ENCODE assay signal across 1 cellular context in the genomic region with DNA sequence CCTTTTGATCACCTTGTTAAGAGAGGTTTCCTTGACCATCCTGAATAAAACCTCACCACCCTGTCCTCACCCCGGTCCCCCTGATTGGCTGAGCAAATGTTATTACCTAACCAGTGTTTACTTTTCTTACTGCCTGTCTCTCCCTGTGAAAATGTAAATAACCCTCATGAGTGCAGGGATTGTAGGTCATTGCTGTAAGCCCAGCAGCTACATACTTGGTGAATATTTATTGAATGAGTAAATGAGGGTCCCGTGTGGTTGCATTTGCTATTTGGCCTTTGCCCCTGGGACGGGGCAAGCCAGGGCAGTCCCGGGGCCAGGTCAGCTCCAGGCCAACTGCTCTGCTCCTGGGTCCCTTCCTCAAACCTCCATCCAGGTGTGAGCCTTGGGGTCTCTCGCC.
TF ChIP-seq lines count a peak whose summit lies in the region.

No MANE protein-coding gene starts in this region.

TF ChIP-seq in HepG2, 621 proteins besides CTCF, POLR2A, EP300 and RAD21 (continued from another document and continues in another):
- TF ChIP-seq E2F1 (CRISPR knock-in tag; IDR thresholded peaks at IDR 0.05) (no peak), CREM (IDR thresholded peaks at IDR 0.05) (peak; percentile 69; the same call in 1 of the 2 replicates), CREM (CRISPR knock-in tag; IDR thresholded peaks at IDR 0.05) (no peak), FOSL2 (CRISPR knock-in tag; IDR thresholded peaks at IDR 0.05) (peak; percentile 91), ZNF670 (CRISPR knock-in tag; IDR thresholded peaks at IDR 0.05; ENCODE audit: borderline replicate concordance) (0 out of 2 replicates have a peak, but pooled peaks have one; percentile 40), ETV5 (CRISPR knock-in tag; IDR thresholded peaks at IDR 0.05; ENCODE audit: borderline replicate concordance) (peak; percentile 34; the same call in 1 of the 2 replicates), MEF2D (CRISPR knock-in tag; IDR thresholded peaks at IDR 0.05) (peak; percentile 75), SCMH1 (CRISPR knock-in tag; IDR thresholded peaks at IDR 0.05; ENCODE audit: borderline replicate concordance) (no peak), ATAD3A (CRISPR knock-in tag; IDR thresholded peaks at IDR 0.05) (no peak), HOMEZ (CRISPR knock-in tag; IDR thresholded peaks at IDR 0.05; ENCODE audit: low read depth) (peak; percentile 81; the same call in 1 of the 2 replicates), MTA3 (CRISPR knock-in tag; IDR thresholded peaks at IDR 0.05) (no peak), ZMYM4 (CRISPR knock-in tag; IDR thresholded peaks at IDR 0.05) (peak; percentile 70), TERF1 (CRISPR knock-in tag; IDR thresholded peaks at IDR 0.05) (no peak), ZNF775 (CRISPR knock-in tag; IDR thresholded peaks at IDR 0.05; ENCODE audit: borderline replicate concordance) (no peak), SNAI1 (CRISPR knock-in tag; IDR thresholded peaks at IDR 0.05; ENCODE audit: borderline replicate concordance) (no peak), SNAPC2 (CRISPR knock-in tag; IDR thresholded peaks at IDR 0.05) (0 out of 2 replicates have a peak, but pooled peaks have one; percentile 42), MTF1 (CRISPR knock-in tag; IDR thresholded peaks at IDR 0.05) (no peak), ATF7 (IDR thresholded peaks at IDR 0.05) (0 out of 2 replicates have a peak, but pooled peaks have one; percentile 21), ATF7 (CRISPR knock-in tag; IDR thresholded peaks at IDR 0.05) (peak; percentile 44; the same call in 1 of the 2 replicates), RXRA (CRISPR knock-in tag; IDR thresholded peaks at IDR 0.05) (peak; percentile 94), REST (IDR thresholded peaks at IDR 0.05; ENCODE audit: borderline replicate concordance in 1 of 2, low read depth in 1 of 2, low read length in 2 of 2) (0 out of 4 replicates have a peak, but pooled peaks of 1 of the 2 experiments have one; percentile 24), NR2F2 (IDR thresholded peaks at IDR 0.05; ENCODE audit: borderline replicate concordance, low read depth) (peak; percentile 85), ZBTB37 (CRISPR knock-in tag; IDR thresholded peaks at IDR 0.05) (no peak), ZNF816 (CRISPR knock-in tag; IDR thresholded peaks at IDR 0.05; ENCODE audit: borderline replicate concordance) (peak; percentile 53; the same call in 1 of the 2 replicates), MED1 (CRISPR knock-in tag; IDR thresholded peaks at IDR 0.05) (peak; percentile 75), FOXK1 (CRISPR knock-in tag; IDR thresholded peaks at IDR 0.05; ENCODE audit: borderline replicate concordance, low read depth) (peak; percentile 88; the same call in 1 of the 2 replicates), BCL6 (CRISPR knock-in tag; IDR thresholded peaks at IDR 0.05) (peak; percentile 81), NR2C2 (CRISPR knock-in tag; IDR thresholded peaks at IDR 0.05; ENCODE audit: borderline replicate concordance) (peak; percentile 69; the same call in 1 of the 2 replicates), JDP2 (CRISPR knock-in tag; IDR thresholded peaks at IDR 0.05; ENCODE audit: borderline replicate concordance) (no peak), ZNF430 (CRISPR knock-in tag; IDR thresholded peaks at IDR 0.05) (0 out of 2 replicates have a peak, but pooled peaks have one; percentile 55), NFYC (CRISPR knock-in tag; IDR thresholded peaks at IDR 0.05) (peak; percentile 78), ZNF766 (CRISPR knock-in tag; IDR thresholded peaks at IDR 0.05; ENCODE audit: borderline replicate concordance) (no peak), PLRG1 (conservative IDR thresholded peaks at IDR 0.05) (no peak), CEBPB (IDR thresholded peaks at IDR 0.05; ENCODE audit: borderline replicate concordance, low read depth, low read length) (peak; percentile 44; the same call in 1 of the 2 replicates), ZNF317 (CRISPR knock-in tag; IDR thresholded peaks at IDR 0.05) (no peak), DMAP1 (CRISPR knock-in tag; IDR thresholded peaks at IDR 0.05) (0 out of 2 replicates have a peak, but pooled peaks have one; percentile 24), AHR (CRISPR knock-in tag; IDR thresholded peaks at IDR 0.05) (no peak), NFKBIZ (CRISPR knock-in tag; IDR thresholded peaks at IDR 0.05) (no peak), SOX5 (CRISPR knock-in tag; IDR thresholded peaks at IDR 0.05; ENCODE audit: borderline replicate concordance) (peak; percentile 68), MZF1 (CRISPR knock-in tag; IDR thresholded peaks at IDR 0.05; ENCODE audit: borderline replicate concordance) (no peak), MTA1 (CRISPR knock-in tag; IDR thresholded peaks at IDR 0.05; ENCODE audit: borderline replicate concordance) (peak; percentile 67; the same call in 1 of the 2 replicates), PRDM15 (CRISPR knock-in tag; IDR thresholded peaks at IDR 0.05) (no peak)
- TF ChIP-seq, protein P1, sequence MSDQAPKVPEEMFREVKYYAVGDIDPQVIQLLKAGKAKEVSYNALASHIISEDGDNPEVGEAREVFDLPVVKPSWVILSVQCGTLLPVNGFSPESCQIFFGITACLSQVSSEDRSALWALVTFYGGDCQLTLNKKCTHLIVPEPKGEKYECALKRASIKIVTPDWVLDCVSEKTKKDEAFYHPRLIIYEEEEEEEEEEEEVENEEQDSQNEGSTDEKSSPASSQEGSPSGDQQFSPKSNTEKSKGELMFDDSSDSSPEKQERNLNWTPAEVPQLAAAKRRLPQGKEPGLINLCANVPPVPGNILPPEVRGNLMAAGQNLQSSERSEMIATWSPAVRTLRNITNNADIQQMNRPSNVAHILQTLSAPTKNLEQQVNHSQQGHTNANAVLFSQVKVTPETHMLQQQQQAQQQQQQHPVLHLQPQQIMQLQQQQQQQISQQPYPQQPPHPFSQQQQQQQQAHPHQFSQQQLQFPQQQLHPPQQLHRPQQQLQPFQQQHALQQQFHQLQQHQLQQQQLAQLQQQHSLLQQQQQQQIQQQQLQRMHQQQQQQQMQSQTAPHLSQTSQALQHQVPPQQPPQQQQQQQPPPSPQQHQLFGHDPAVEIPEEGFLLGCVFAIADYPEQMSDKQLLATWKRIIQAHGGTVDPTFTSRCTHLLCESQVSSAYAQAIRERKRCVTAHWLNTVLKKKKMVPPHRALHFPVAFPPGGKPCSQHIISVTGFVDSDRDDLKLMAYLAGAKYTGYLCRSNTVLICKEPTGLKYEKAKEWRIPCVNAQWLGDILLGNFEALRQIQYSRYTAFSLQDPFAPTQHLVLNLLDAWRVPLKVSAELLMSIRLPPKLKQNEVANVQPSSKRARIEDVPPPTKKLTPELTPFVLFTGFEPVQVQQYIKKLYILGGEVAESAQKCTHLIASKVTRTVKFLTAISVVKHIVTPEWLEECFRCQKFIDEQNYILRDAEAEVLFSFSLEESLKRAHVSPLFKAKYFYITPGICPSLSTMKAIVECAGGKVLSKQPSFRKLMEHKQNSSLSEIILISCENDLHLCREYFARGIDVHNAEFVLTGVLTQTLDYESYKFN (CRISPR knock-in tag; conservative IDR thresholded peaks at IDR 0.05): peak; percentile 86
- TF ChIP-seq, protein P2, sequence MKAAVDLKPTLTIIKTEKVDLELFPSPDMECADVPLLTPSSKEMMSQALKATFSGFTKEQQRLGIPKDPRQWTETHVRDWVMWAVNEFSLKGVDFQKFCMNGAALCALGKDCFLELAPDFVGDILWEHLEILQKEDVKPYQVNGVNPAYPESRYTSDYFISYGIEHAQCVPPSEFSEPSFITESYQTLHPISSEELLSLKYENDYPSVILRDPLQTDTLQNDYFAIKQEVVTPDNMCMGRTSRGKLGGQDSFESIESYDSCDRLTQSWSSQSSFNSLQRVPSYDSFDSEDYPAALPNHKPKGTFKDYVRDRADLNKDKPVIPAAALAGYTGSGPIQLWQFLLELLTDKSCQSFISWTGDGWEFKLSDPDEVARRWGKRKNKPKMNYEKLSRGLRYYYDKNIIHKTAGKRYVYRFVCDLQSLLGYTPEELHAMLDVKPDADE (CRISPR knock-in tag; IDR thresholded peaks at IDR 0.05): no peak
- TF ChIP-seq, protein P3, sequence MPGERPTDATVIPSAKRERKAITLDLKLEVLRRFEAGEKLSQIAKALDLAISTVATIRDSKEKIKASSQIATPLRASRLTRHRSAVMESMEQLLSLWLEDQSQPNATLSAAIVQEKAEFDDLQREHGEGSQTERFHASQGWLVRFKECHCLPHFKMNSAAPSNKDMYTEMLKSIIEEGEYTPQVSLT (CRISPR knock-in tag; IDR thresholded peaks at IDR 0.05; ENCODE audit: borderline replicate concordance, low read depth): no peak
